Comparison of ENCODE assay signal across 8 cellular contexts in genomic region chr19:2273356-2274184, GRCh38. TPM values are rescaled to one million over a fixed set of nuclear protein-coding genes. Genes with fewer than 3 reads are reported as not detected.
DNase-seq lines count a peak whose midpoint lies in the region; ATAC-seq and TF ChIP-seq lines count a peak whose summit lies in the region.

No MANE protein-coding gene starts in this region.

- peaks cover 20% of the 10 kb centered on the region for H3K36me3 Mint-ChIP-seq in CD4-positive, CD25-positive, alpha-beta regulatory T cell

- peaks cover 6 to 46% (median 20%) of the 10 kb centered on the region in 4 donors for H3K4me1 Mint-ChIP-seq in CD4-positive, CD25-positive, alpha-beta regulatory T cell

- H3K9me3 Mint-ChIP-seq in CD4-positive, CD25-positive, alpha-beta regulatory T cell = peaks cover 0 to 3% (median 0%) of the 10 kb centered on the region in 7 donors

- peak overlapping the region; percentile 63 to 99 (median 76) for H3K4me3 Mint-ChIP-seq in CD4-positive, CD25-positive, alpha-beta regulatory T cell

- no peaks in the 10 kb centered on the region for H3K27me3 ChIP-seq in CD4-positive, CD25-positive, alpha-beta regulatory T cell (ENCODE audit: control insufficient read depth, insufficient read depth, low read length)

- peak; percentile 9 to 30 for ATAC-seq in CD4-positive, CD25-positive, alpha-beta regulatory T cell (ENCODE audit: low read depth in 2 of 2)
- ATAC-seq in left lobe of liver (peak; percentile 44), GM19395 (IDR thresholded peaks at IDR 0.05; ENCODE audit: unreplicated experiment) (no peak)

- H3K27ac ChIP-seq in CD4-positive, CD25-positive, alpha-beta regulatory T cell (ENCODE audit: insufficient read depth, low read length, poor library complexity, severe bottlenecking) = peak overlapping the region; percentile 87

- peak; percentile 75 to 88 (median 77) for DNase-seq in CD4-positive, CD25-positive, alpha-beta regulatory T cell
- peak; percentile 64 for DNase-seq in H4 (ENCODE audit: low spot score)
- peak; percentile 28 for DNase-seq in NCI-H2196 treated with DMSO at 0.1 percent for 48 hours (lab: John Stamatoyannopoulos, UW; ENCODE audit: unreplicated experiment)
- peak; percentile 55 for DNase-seq in activated CD4-positive, alpha-beta T cell treated with anti-CD3 and anti-CD28 coated beads for 1 hour
- DNase-seq in choroid plexus epithelial cell (ENCODE audit: low read depth) = peak; percentile 65
- DNase-seq in left lobe of liver (ENCODE audit: low spot score) = peak; percentile 77
- peak; percentile 48 to 69 for DNase-seq in stimulated activated CD4-positive, alpha-beta T cell treated with anti-CD3 and anti-CD28 coated beads, Interleukin-4, amount 100 ng/mL, for 4 hours

- H3K4me3 ChIP-seq in CD4-positive, CD25-positive, alpha-beta regulatory T cell (ENCODE audit: low read depth, low read length) = peak overlapping the region; percentile 32
- H3K4me3 ChIP-seq in choroid plexus epithelial cell (ENCODE audit: low read depth, low read length) = peak overlapping the region; percentile 43

- no peaks in the 10 kb centered on the region for H3K9me3 ChIP-seq in CD4-positive, CD25-positive, alpha-beta regulatory T cell (ENCODE audit: control insufficient read depth in 2 of 2, low read length in 2 of 2)

- peaks cover 11% of the 10 kb centered on the region for H3K27me3 Mint-ChIP-seq in CD4-positive, CD25-positive, alpha-beta regulatory T cell

- H3K4me1 ChIP-seq in CD4-positive, CD25-positive, alpha-beta regulatory T cell (ENCODE audit: control insufficient read depth, insufficient read depth, low read length, poor library complexity, severe bottlenecking) = peaks cover 41% of the 10 kb centered on the region

- H3K36me3 ChIP-seq in CD4-positive, CD25-positive, alpha-beta regulatory T cell (ENCODE audit: control insufficient read depth, insufficient read depth, low read length) = no peaks in the 10 kb centered on the region

- peak overlapping the region in 2 of 3 donors; percentile 73 to 95 for H3K27ac Mint-ChIP-seq in CD4-positive, CD25-positive, alpha-beta regulatory T cell

- TF ChIP-seq CTCF in choroid plexus epithelial cell (conservative IDR thresholded peaks at IDR 0.05; ENCODE audit: low read depth, low read length) = peak; percentile 64

RNA-seq across cellular contexts. Expression of gene PEAK3, which starts 8.4 kb away (rescaled TPM):
- total RNA-seq in CD4-positive, CD25-positive, alpha-beta regulatory T cell = not detected
- under 1 TPM; 0.10 to 0.32 (median 0.15) TPM for polyA plus RNA-seq in CD4-positive, CD25-positive, alpha-beta regulatory T cell
- total RNA-seq in H4 (2014; rRNA removed; shearing (Covaris generic)) = 0.06 TPM in 1 of 2 replicates, not detected in the other
- 0.28 TPM for total RNA-seq in left lobe of liver

RNA-seq across cellular contexts. Expression of gene JSRP1, which starts 17.4 kb away (rescaled TPM):
- total RNA-seq in CD4-positive, CD25-positive, alpha-beta regulatory T cell = 0.99 TPM
- 1 to 10 TPM in 3 of 4 donors, under 1 TPM in 1; 0.89 to 2.4 (median 1.8) TPM for polyA plus RNA-seq in CD4-positive, CD25-positive, alpha-beta regulatory T cell
- 0.66 TPM in 1 of 2 replicates, not detected in the other for total RNA-seq in H4 (2014; rRNA removed; shearing (Covaris generic))
- 0.18 TPM for total RNA-seq in left lobe of liver

RNA-seq across cellular contexts. Expression of gene AMH, which starts 24.4 kb away (rescaled TPM):
- 3.5 TPM for total RNA-seq in CD4-positive, CD25-positive, alpha-beta regulatory T cell
- not detected for polyA plus RNA-seq in CD4-positive, CD25-positive, alpha-beta regulatory T cell
- 0.68 and 1.0 TPM in 2 replicates for total RNA-seq in H4 (2014; rRNA removed; shearing (Covaris generic))
- 0.93 TPM for total RNA-seq in left lobe of liver

RNA-seq across cellular contexts. Expression of gene LINGO3, which starts 34.4 kb away (rescaled TPM):
- 0.22 TPM for total RNA-seq in CD4-positive, CD25-positive, alpha-beta regulatory T cell
- polyA plus RNA-seq in CD4-positive, CD25-positive, alpha-beta regulatory T cell = 1 to 10 TPM; 3.0 to 5.3 (median 3.7) TPM
- total RNA-seq in H4 (2014; rRNA removed; shearing (Covaris generic)) = 0.02 TPM in 1 of 2 replicates, not detected in the other
- total RNA-seq in left lobe of liver = not detected

RNA-seq across cellular contexts. Expression of gene SF3A2, which starts 36.9 kb away (rescaled TPM):
- 146 TPM for total RNA-seq in CD4-positive, CD25-positive, alpha-beta regulatory T cell
- 10 to 100 TPM; 13.5 to 26.0 (median 20.0) TPM for polyA plus RNA-seq in CD4-positive, CD25-positive, alpha-beta regulatory T cell
- total RNA-seq in H4 (2014; rRNA removed; shearing (Covaris generic)) = 10.8 and 13.3 TPM in 2 replicates
- total RNA-seq in left lobe of liver = 19.0 TPM
